In the genomic region with DNA sequence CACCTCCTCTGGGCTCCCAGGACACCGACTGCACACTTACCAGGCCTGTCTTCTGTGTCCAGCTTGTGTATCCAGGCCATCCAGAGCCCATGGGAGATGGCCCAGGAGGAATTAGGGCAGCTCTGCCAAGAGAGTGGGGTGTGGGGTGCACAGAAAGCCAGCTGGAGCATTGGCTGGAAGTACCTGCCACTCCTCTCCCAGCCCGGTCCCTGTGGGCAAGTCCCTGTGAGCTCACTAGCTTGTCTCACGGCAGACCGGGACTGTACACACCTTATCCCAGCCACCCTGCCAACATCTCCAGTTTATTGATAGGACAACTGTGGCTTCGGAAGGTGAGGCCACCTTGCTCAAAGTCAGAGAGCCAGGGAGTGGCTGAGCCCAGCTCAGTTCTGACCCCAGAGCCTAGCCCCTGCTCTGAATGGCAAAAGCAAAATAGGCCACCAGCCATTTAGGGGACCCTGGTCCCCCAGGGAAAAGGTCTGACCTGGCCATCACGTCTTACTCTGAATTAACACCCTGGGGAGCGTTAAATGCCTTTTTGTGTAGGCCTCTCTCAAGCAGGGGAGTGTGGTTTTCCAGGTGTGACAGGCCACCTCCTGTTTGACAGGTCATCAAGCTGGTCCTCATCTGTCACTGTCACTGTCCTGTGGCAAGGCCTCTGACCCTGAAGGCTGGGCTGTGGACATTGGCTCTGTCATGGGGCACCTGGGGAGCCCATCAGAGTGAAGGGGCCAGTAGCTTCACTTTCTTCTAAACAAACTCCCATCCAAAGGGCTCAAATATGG, we compare ENCODE assay signal across 1 cellular context.
TF ChIP-seq lines count a peak whose summit lies in the region.

No MANE protein-coding gene starts in this region.

TF ChIP-seq in H1, 55 proteins besides CTCF, POLR2A, EP300 and RAD21:
- TF ChIP-seq RBBP5 (IDR thresholded peaks at IDR 0.05; ENCODE audit: borderline replicate concordance, low read depth, low read length) (no peak), KDM4A (IDR thresholded peaks at IDR 0.05; ENCODE audit: low read depth, low read length, severe bottlenecking) (no peak), SUZ12 (IDR thresholded peaks at IDR 0.05; ENCODE audit: low read length) (no peak), RXRA (IDR thresholded peaks at IDR 0.05; ENCODE audit: insufficient read depth, low read depth, low read length) (no peak), SIRT6 (IDR thresholded peaks at IDR 0.05; ENCODE audit: low read length) (no peak), KDM1A (IDR thresholded peaks at IDR 0.05; ENCODE audit: borderline replicate concordance, low read length) (no peak), CBX5 (IDR thresholded peaks at IDR 0.05; ENCODE audit: low read depth, low read length) (no peak), ATF3 (IDR thresholded peaks at IDR 0.05; ENCODE audit: insufficient read depth, low read depth, low read length) (no peak), CREB1 (IDR thresholded peaks at IDR 0.05) (no peak)
- TF ChIP-seq, protein P1, sequence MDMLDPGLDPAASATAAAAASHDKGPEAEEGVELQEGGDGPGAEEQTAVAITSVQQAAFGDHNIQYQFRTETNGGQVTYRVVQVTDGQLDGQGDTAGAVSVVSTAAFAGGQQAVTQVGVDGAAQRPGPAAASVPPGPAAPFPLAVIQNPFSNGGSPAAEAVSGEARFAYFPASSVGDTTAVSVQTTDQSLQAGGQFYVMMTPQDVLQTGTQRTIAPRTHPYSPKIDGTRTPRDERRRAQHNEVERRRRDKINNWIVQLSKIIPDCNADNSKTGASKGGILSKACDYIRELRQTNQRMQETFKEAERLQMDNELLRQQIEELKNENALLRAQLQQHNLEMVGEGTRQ (IDR thresholded peaks at IDR 0.05; ENCODE audit: low read length), result no peak
